ENCODE assay signal across 19 cellular contexts in genomic region chr5:180043381-180043780, GRCh38.
"Had no signal": no experiment of that assay in that cellular context is flagged by ENCODE, and none has a peak within 500 bp of the region (broad histone marks: within the 10 kb centered on the region; RNA-seq: fewer than 3 reads in every experiment).

No MANE protein-coding gene starts in this region.

- H3K27ac Mint-ChIP-seq: activated CD4-positive, alpha-beta memory T cell treated with anti-CD3 and anti-CD28 coated beads for 36 hours; activated naive CD8-positive, alpha-beta T cell treated with anti-CD3 and anti-CD28 coated beads for 36 hours; activated T-helper 1 cell treated with anti-CD3 and anti-CD28 coated beads, Interleukin-12 subunit alpha, Interleukin-12 subunit beta, Interleukin-2, Interleukin-4 antibody, amounts not matched to agents 30 ng/mL and 10 ng/mL and 1 ng/mL, durations not matched to agents 14 hours and 24 hours and 36 hours; natural killer cell; stimulated activated naive CD8-positive, alpha-beta T cell treated with anti-CD3 and anti-CD28 coated beads, Interleukin-15, amount 100 ng/mL, for 72 hours had no signal

- H3K9me3 ChIP-seq: lower lobe of right lung, vagina had no signal

- ATAC-seq: lower lobe of right lung; natural killer cell; stimulated activated naive CD8-positive, alpha-beta T cell treated with anti-CD3 and anti-CD28 coated beads, Interleukin-15, amount 100 ng/mL, for 72 hours had no signal

- H3K36me3 Mint-ChIP-seq: natural killer cell had no signal

- H3K27me3 Mint-ChIP-seq: activated CD4-positive, alpha-beta memory T cell treated with anti-CD3 and anti-CD28 coated beads for 36 hours; activated naive CD8-positive, alpha-beta T cell treated with anti-CD3 and anti-CD28 coated beads for 36 hours; stimulated activated naive CD8-positive, alpha-beta T cell treated with anti-CD3 and anti-CD28 coated beads, Interleukin-15, amount 100 ng/mL, for 72 hours had no signal

- H3K27ac ChIP-seq: epithelial cell of prostate, lower lobe of right lung, skin epidermis, vagina had no signal

- H3K9me3 Mint-ChIP-seq: activated CD4-positive, alpha-beta memory T cell treated with anti-CD3 and anti-CD28 coated beads for 36 hours; activated naive CD8-positive, alpha-beta T cell treated with anti-CD3 and anti-CD28 coated beads for 36 hours; activated T-helper 1 cell treated with anti-CD3 and anti-CD28 coated beads, Interleukin-12 subunit alpha, Interleukin-12 subunit beta, Interleukin-2, Interleukin-4 antibody, amounts not matched to agents 30 ng/mL and 10 ng/mL and 1 ng/mL, durations not matched to agents 14 hours and 24 hours and 36 hours; natural killer cell; stimulated activated naive CD8-positive, alpha-beta T cell treated with anti-CD3 and anti-CD28 coated beads, Interleukin-15, amount 100 ng/mL, for 72 hours had no signal

- H3K27me3 ChIP-seq: dorsolateral prefrontal cortex, vagina had no signal

- H3K4me3 ChIP-seq: dorsolateral prefrontal cortex, lower lobe of right lung, skin epidermis, vagina had no signal

- H3K4me1 Mint-ChIP-seq: activated naive CD8-positive, alpha-beta T cell treated with anti-CD3 and anti-CD28 coated beads for 36 hours had no signal

- H3K4me3 Mint-ChIP-seq: activated CD4-positive, alpha-beta memory T cell treated with anti-CD3 and anti-CD28 coated beads for 36 hours; activated naive CD8-positive, alpha-beta T cell treated with anti-CD3 and anti-CD28 coated beads for 36 hours; activated T-helper 1 cell treated with anti-CD3 and anti-CD28 coated beads, Interleukin-12 subunit alpha, Interleukin-12 subunit beta, Interleukin-2, Interleukin-4 antibody, amounts not matched to agents 30 ng/mL and 10 ng/mL and 1 ng/mL, durations not matched to agents 14 hours and 24 hours and 36 hours; natural killer cell; stimulated activated naive CD8-positive, alpha-beta T cell treated with anti-CD3 and anti-CD28 coated beads, Interleukin-15, amount 100 ng/mL, for 72 hours had no signal

- DNase-seq: activated CD4-positive, alpha-beta memory T cell treated with anti-CD3 and anti-CD28 coated beads for 36 hours; activated CD4-positive, alpha-beta T cell treated with anti-CD3 and anti-CD28 coated beads for 4 hours; activated naive CD4-positive, alpha-beta T cell; activated naive CD8-positive, alpha-beta T cell treated with anti-CD3 and anti-CD28 coated beads for 36 hours; activated T-cell treated with anti-CD3 and anti-CD28 coated beads for 4 hours; amygdala; dorsolateral prefrontal cortex; foreskin melanocyte; glutamatergic neuron; hypothalamus; lower lobe of right lung; natural killer cell; occipital lobe; stimulated activated naive CD8-positive, alpha-beta T cell treated with anti-CD3 and anti-CD28 coated beads, Interleukin-15, amount 100 ng/mL, for 72 hours; trophoblast cell had no signal
